ENCODE assay signal across 1 cellular context in genomic region chr15:78942741-78943140, GRCh38.
TF ChIP-seq lines count a peak whose summit lies in the region.

No MANE protein-coding gene starts in this region.

TF ChIP-seq in HepG2, 621 proteins besides CTCF, POLR2A, EP300 and RAD21 (continued from another document):
- TF ChIP-seq EEA1 (CRISPR knock-in tag; IDR thresholded peaks at IDR 0.05; ENCODE audit: borderline replicate concordance) (no peak), POGK (CRISPR knock-in tag; conservative IDR thresholded peaks at IDR 0.05) (no peak), ASH2L (IDR thresholded peaks at IDR 0.05; ENCODE audit: insufficient read length, low read depth, low read length) (no peak), MED13 (CRISPR knock-in tag; IDR thresholded peaks at IDR 0.05) (no peak), ZNF644 (CRISPR knock-in tag; IDR thresholded peaks at IDR 0.05; ENCODE audit: low read depth) (no peak)
- TF ChIP-seq, protein P1, sequence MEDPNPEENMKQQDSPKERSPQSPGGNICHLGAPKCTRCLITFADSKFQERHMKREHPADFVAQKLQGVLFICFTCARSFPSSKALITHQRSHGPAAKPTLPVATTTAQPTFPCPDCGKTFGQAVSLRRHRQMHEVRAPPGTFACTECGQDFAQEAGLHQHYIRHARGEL (CRISPR knock-in tag; IDR thresholded peaks at IDR 0.05): no peak
TF ChIP-seq in HepG2: peak in this region for 0.
